Comparison of ENCODE assay signal across 8 cellular contexts in the genomic region with DNA sequence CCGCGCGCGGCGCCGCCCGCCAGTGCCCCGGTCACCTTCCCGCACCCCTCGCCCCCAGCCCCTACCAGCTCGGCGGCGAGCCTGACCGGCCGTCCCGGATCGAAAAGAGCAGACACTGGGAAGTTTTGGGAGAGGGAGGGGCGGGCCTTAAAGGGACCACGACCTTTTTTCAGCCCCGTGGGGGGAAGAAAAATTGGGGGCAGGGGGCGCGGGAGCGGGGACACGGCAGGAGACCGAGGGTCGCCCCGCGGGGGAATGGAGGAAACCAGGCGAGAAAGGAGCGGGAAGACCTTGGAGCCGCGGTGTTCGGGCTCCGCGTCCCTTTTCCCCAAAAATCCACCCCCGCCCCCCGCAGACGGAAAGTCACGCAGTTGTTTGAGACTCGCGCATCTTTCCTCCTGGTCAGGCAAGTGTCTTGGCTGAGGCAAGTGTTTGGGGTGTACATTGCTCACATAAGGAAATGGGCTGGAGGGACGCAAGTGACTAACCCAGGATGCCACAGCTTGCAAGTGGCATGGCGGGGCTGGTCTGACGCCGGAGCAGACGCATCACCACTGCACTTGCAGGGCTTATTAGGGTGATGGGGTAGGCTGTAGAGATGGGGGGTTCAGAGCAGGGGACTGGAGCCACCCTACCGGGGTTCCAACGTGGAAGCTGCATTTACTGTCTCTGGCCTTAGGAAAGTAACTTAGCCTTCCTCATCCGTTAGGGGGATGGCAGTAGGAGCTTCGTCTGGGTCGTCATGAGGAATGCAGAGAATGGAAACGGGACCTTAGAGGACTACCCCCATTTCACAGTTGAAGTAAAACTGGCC. TPM values are rescaled to one million over a fixed set of nuclear protein-coding genes. Genes with fewer than 3 reads are reported as not detected.
A peak's percentile ranks its signal among the peaks of the same experiment; 100 is the strongest.
DNase-seq lines count a peak whose midpoint lies in the region; ATAC-seq and TF ChIP-seq lines count a peak whose summit lies in the region.

No MANE protein-coding gene starts in this region.

- H3K36me3 ChIP-seq in neuron (ENCODE audit: insufficient read depth, low read length) (peaks cover 12% of the 10 kb centered on the region), upper lobe of right lung (peaks cover 4% of the 10 kb centered on the region)

- H3K4me3 ChIP-seq in neuron (ENCODE audit: low read length): peak overlapping the region; percentile 53
- H3K4me3 ChIP-seq in upper lobe of right lung: peak overlapping the region; percentile 77

- peak overlapping the region; percentile 6 for H2AFZ ChIP-seq in neuron (ENCODE audit: low read depth, low read length)

- intact Hi-C loops in upper lobe of right lung (cut with DNase I): no loop called here

- DNase-seq in SHP77 (lab: John Stamatoyannopoulos, UW) (peak; percentile 38 to 49), SHP77 treated with DMSO at 0.1 percent for 48 hours (lab: John Stamatoyannopoulos, UW) (no peak), RPMI8226 (peak; percentile 54), foreskin keratinocyte (peak in 1 of 2 donors; percentile 53), upper lobe of right lung (peak; percentile 86)
- DNase-seq in activated gamma-delta T cell treated with anti-CD3 and anti-CD28 coated beads, Interleukin-2, amount 50 U/mL, for 16 hours (ENCODE audit: low read depth): peak; percentile 52

- H3K9me3 ChIP-seq in neuron (ENCODE audit: low read length) (peaks cover 2% of the 10 kb centered on the region), upper lobe of right lung (no peaks in the 10 kb centered on the region)

- ATAC-seq in foreskin keratinocyte: no peak
- ATAC-seq in upper lobe of right lung: no peak
- ATAC-seq in GM18868 (IDR thresholded peaks at IDR 0.05; ENCODE audit: unreplicated experiment): no peak

- H3K27ac ChIP-seq in foreskin keratinocyte: peak overlapping the region; percentile 91
- H3K27ac ChIP-seq in upper lobe of right lung: peak overlapping the region; percentile 99

- H3K4me1 ChIP-seq in foreskin keratinocyte (no peaks in the 10 kb centered on the region), neuron (ENCODE audit: insufficient read depth, low read length) (peaks cover 29% of the 10 kb centered on the region), upper lobe of right lung (peaks cover 27% of the 10 kb centered on the region)

- TF ChIP-seq CTCF in foreskin keratinocyte (conservative IDR thresholded peaks at IDR 0.05): no peak
- no peak for TF ChIP-seq CTCF in upper lobe of right lung (IDR thresholded peaks at IDR 0.05)

- no peaks in the 10 kb centered on the region for H3K27me3 ChIP-seq in foreskin keratinocyte
- no peaks in the 10 kb centered on the region for H3K27me3 ChIP-seq in neuron (ENCODE audit: insufficient read depth, low read length)
- no peaks in the 10 kb centered on the region for H3K27me3 ChIP-seq in upper lobe of right lung

RNA-seq across cellular contexts. Expression of gene HNRNPL, which starts 2.7 kb away (rescaled TPM):
- total RNA-seq in foreskin keratinocyte: 344 and 388 TPM in 2 replicates
- 268 and 317 TPM in 2 replicates for polyA plus RNA-seq in foreskin keratinocyte
- 248 TPM for total RNA-seq in upper lobe of right lung

RNA-seq across cellular contexts. Expression of gene ECH1, which starts 20.8 kb away (rescaled TPM):
- total RNA-seq in foreskin keratinocyte: 51.5 and 64.9 TPM in 2 replicates
- 114 and 121 TPM in 2 replicates for polyA plus RNA-seq in foreskin keratinocyte
- total RNA-seq in upper lobe of right lung: 210 TPM

RNA-seq across cellular contexts. Expression of gene RINL, which starts 25.6 kb away (rescaled TPM):
- total RNA-seq in foreskin keratinocyte (8.3 and 8.7 TPM in 2 replicates), upper lobe of right lung (12.0 TPM)
- 6.2 and 6.5 TPM in 2 replicates for polyA plus RNA-seq in foreskin keratinocyte

RNA-seq across cellular contexts. Expression of gene LGALS4, which starts 39.7 kb away (rescaled TPM):
- total RNA-seq in foreskin keratinocyte (0.20 TPM in 1 of 2 replicates, not detected in the other), upper lobe of right lung (3.7 TPM)
- polyA plus RNA-seq in foreskin keratinocyte: 0.24 TPM in 1 of 2 replicates, not detected in the other

RNA-seq across cellular contexts. Expression of gene SIRT2, which starts 47.0 kb away (rescaled TPM):
- total RNA-seq in foreskin keratinocyte (46.0 and 49.4 TPM in 2 replicates), upper lobe of right lung (59.2 TPM)
- 51.8 and 56.8 TPM in 2 replicates for polyA plus RNA-seq in foreskin keratinocyte
